Comparison of ENCODE assay signal across 8 cellular contexts in the genomic region with DNA sequence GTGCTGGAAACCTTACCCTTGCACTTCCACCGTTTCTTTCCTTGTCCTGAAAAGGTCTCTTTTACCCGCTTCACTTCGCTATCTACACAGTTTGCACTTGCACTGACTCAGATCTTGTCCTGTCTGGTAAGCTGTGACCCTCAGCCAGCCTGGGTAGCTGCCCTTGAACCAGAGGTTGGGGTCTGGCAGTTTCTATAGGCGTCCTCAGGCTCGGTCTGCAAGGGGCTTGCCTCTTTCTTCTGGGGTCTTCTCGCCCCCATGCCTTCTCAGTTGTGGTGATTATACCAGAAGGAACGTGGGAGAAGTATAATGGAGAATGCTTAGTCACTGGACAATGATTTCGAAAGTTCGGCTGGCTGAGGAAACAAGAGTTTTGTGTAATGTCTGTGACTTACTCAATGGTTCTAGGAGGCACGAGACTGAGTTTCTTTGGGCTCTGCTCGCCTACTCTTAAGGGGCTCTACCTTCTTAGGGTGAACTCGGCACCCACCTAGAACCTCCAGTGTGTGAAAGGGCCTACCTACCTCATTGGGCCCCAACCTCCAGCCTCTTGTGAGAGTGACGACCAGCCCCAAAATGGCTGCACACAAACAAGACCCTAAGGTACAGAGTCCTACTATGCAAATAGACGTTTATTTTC. TPM values are rescaled to one million over a fixed set of nuclear protein-coding genes. Genes with fewer than 3 reads are reported as not detected.
DNase-seq lines count a peak whose midpoint lies in the region; ATAC-seq, FAIRE-seq and TF ChIP-seq lines count a peak whose summit lies in the region.

No MANE protein-coding gene starts in this region.

- no peaks in the 10 kb centered on the region for H3K27me3 ChIP-seq in PC-3 (ENCODE audit: low read length)
- H3K27me3 ChIP-seq in GM12878 (replicated peaks in 1 of 2; ENCODE audit: control insufficient read depth in 2 of 2, insufficient read depth in 2 of 2, low read length in 1 of 2) = no peaks in the 10 kb centered on the region

- TF ChIP-seq RAD21 in GM12878 (IDR thresholded peaks at IDR 0.05; ENCODE audit: insufficient read depth, low read depth, low read length) = no peak

- H3K9me2 ChIP-seq in PC-3 (replicated peaks; ENCODE audit: low read length) = no peaks in the 10 kb centered on the region

- H3K27ac ChIP-seq in PC-3 (ENCODE audit: low read length) = peak overlapping the region; percentile 87
- peak overlapping the region; percentile 100 for H3K27ac ChIP-seq in GM12878 (ENCODE audit: control insufficient read depth, insufficient read depth)
- H3K27ac ChIP-seq in kidney (ENCODE audit: low read depth in 2 of 2, low read length in 2 of 2) = peak overlapping the region; percentile 93 to 96

- ATAC-seq in GM18868 (IDR thresholded peaks at IDR 0.05; ENCODE audit: unreplicated experiment) (peak; percentile 16), HG03064 (IDR thresholded peaks at IDR 0.05; ENCODE audit: low read depth, unreplicated experiment) (peak; percentile 7), PC-3 (peak; percentile 10), GM12878 (peak; percentile 56)

- H3K4me3 ChIP-seq in PC-3 (ENCODE audit: low read length) (peak overlapping the region; percentile 77), GM12878 (peak overlapping the region; percentile 69), kidney (ENCODE audit: low read length in 2 of 2) (peak overlapping the region; percentile 97 to 99)

- 2% methylated on average over 14 of the region's 14 CpGs for WGBS in GM12878 (ENCODE audit: insufficient coverage, insufficient replicate concordance, low lambda C conversion rate, missing lambda C conversion rate)

- in situ Hi-C loops in GM12878 (cut with MboI) = no loop called here

- SMC1A ChIA-PET in GM12878 (lab: Charles Lee; ENCODE audit: uncharacterized antibody, unreplicated experiment) = interaction anchor here (1.4 to 2.7 kb wide), 5 partner anchors 10 to 139 kb away, joined by 4 to 16 read pairs (median 6); no protein-coding TSS in a partner anchor

- peak overlapping the region; percentile 67 for H2AFZ ChIP-seq in PC-3 (ENCODE audit: low read length)
- H2AFZ ChIP-seq in GM12878 (ENCODE audit: control insufficient read depth, low read depth, low read length) = no peak overlapping the region

- no peak for TF ChIP-seq CTCF in PC-3 (conservative IDR thresholded peaks at IDR 0.05; ENCODE audit: low read depth, low read length)
- TF ChIP-seq CTCF in GM12878 (IDR thresholded peaks at IDR 0.05 in 2 of 3, conservative IDR thresholded peaks at IDR 0.05 in 1 of 3; ENCODE audit: control insufficient read depth in 2 of 3, extremely low read depth in 1 of 3, insufficient read depth in 1 of 3, low read depth in 3 of 3, low read length in 3 of 3) = no peak
- TF ChIP-seq CTCF in kidney (IDR thresholded peaks at IDR 0.05; ENCODE audit: borderline replicate concordance, extremely low read depth, insufficient read depth) = no peak

- peak; percentile 75 for TF ChIP-seq POLR2A in GM12878 (IDR thresholded peaks at IDR 0.05; ENCODE audit: low read depth, low read length)

- POLR2A ChIA-PET in PC-3 (lab: Charles Lee; ENCODE audit: unreplicated experiment) (interaction anchor here (0.6 to 0.7 kb wide), 2 partner anchors 13 to 138 kb away, joined by 3 to 5 read pairs; no protein-coding TSS in a partner anchor), GM12878 (lab: Charles Lee) (interaction anchor here (0.6 to 3.2 kb wide), 7 partner anchors 9 to 173 kb away, joined by 3 to 28 read pairs (median 7); a partner anchor contains a TSS)

- CTCF ChIA-PET in PC-3 (lab: Charles Lee) (no interaction called here), GM12878 (lab: Yijun Ruan, JAX) (interaction anchor here (1.0 to 2.2 kb wide), 3 partner anchors 9 to 31 kb away, joined by 3 to 8 read pairs (median 3); no protein-coding TSS in a partner anchor)

- peaks cover 16% of the 10 kb centered on the region for H3K4me1 ChIP-seq in PC-3 (ENCODE audit: insufficient read depth, low read length)
- H3K4me1 ChIP-seq in GM12878 (ENCODE audit: control insufficient read depth, insufficient read depth, low read length) = peaks cover 45% of the 10 kb centered on the region
- H3K4me1 ChIP-seq in kidney (ENCODE audit: control insufficient read depth in 1 of 2, insufficient read depth in 1 of 2, low read depth in 1 of 2, low read length in 2 of 2) = peaks cover 6 to 10% of the 10 kb centered on the region in 2 donors

- DNase-seq in AML-193 (lab: John Stamatoyannopoulos, UW) (peak; percentile 76 to 80), PC-3 (peak; percentile 65), GM12878 (ENCODE audit: low read depth, low spot score) (no peak), kidney (no peak), COLO829 (ENCODE audit: low spot score) (no peak)
- peak; percentile 59 for DNase-seq in stimulated activated naive CD4-positive, alpha-beta T cell treated with Interleukin-2 at 50 U/mL for 16 hours (lab: John Stamatoyannopoulos, UW)

- peak; percentile 72 for FAIRE-seq in GM12878 (lab: Jason Lieb, UNC)
- FAIRE-seq in kidney (lab: Jason Lieb, UNC) = no peak

- H3K36me3 ChIP-seq in PC-3 (ENCODE audit: low read depth, low read length) = no peaks in the 10 kb centered on the region
- no peaks in the 10 kb centered on the region for H3K36me3 ChIP-seq in GM12878 (ENCODE audit: control insufficient read depth in 2 of 2, insufficient read depth in 2 of 2, low read length in 1 of 2)
- no peaks in the 10 kb centered on the region for H3K36me3 ChIP-seq in kidney (ENCODE audit: control insufficient read depth in 1 of 2, insufficient read depth in 2 of 2, low read length in 2 of 2)

- H3K9me3 ChIP-seq in PC-3 (ENCODE audit: low read length) (no peaks in the 10 kb centered on the region), GM12878 (replicated peaks; ENCODE audit: control insufficient read depth, insufficient read depth, low read length) (no peaks in the 10 kb centered on the region), kidney (ENCODE audit: control insufficient read depth in 1 of 2, low read length in 2 of 2) (no peaks in the 10 kb centered on the region)

- H4K20me1 ChIP-seq in PC-3 (ENCODE audit: low read length) (no peaks in the 10 kb centered on the region), GM12878 (ENCODE audit: control insufficient read depth, insufficient read depth) (no peaks in the 10 kb centered on the region)

- peak overlapping the region; percentile 98 for H3K4me2 ChIP-seq in PC-3 (ENCODE audit: low read length)
- H3K4me2 ChIP-seq in GM12878 (ENCODE audit: control insufficient read depth, insufficient read depth) = peak overlapping the region; percentile 98

- intact Hi-C loops in PC-3 (cut with micrococcal nuclease) (no loop called here), GM12878 (cut with micrococcal nuclease; ENCODE audit: unreplicated experiment) (loop anchor here (1.0 kb wide), 1 partner anchor 10 kb away; no protein-coding TSS in a partner anchor), kidney (cut with DNase I) (no loop called here)

- no peak for TF ChIP-seq EP300 in GM12878 (IDR thresholded peaks at IDR 0.05; ENCODE audit: borderline replicate concordance in 1 of 2, control insufficient read depth in 1 of 2, low read depth in 2 of 2, low read length in 2 of 2)

- no peaks in the 10 kb centered on the region for H3F3A ChIP-seq in PC-3 (ENCODE audit: low read length, unreplicated experiment)

- peaks cover 10% of the 10 kb centered on the region; the same call in 1 of the 2 replicates for H3K79me2 ChIP-seq in PC-3 (ENCODE audit: low read length)
- peaks cover 24% of the 10 kb centered on the region for H3K79me2 ChIP-seq in GM12878 (ENCODE audit: control insufficient read depth, insufficient read depth, low read length)

- peak overlapping the region; percentile 92 for H3K9ac ChIP-seq in PC-3 (ENCODE audit: low read length)
- peak overlapping the region; percentile 100 for H3K9ac ChIP-seq in GM12878 (ENCODE audit: control insufficient read depth, insufficient read depth, low read length)
- peak overlapping the region; percentile 89 to 94 for H3K9ac ChIP-seq in kidney (ENCODE audit: low read length in 2 of 2)

- BruUV-seq in PC-3 (replicated peaks; lab: Mats Ljungman, UMichigan) = TSS peak; percentile 86
- BruUV-seq in GM12878 (replicated peaks; lab: Mats Ljungman, UMichigan) = TSS peak; percentile 87

- RAD21 ChIA-PET in GM12878 (lab: Charles Lee; ENCODE audit: unreplicated experiment) = interaction anchor here (1.1 to 3.1 kb wide), 4 partner anchors 9 to 139 kb away, joined by 3 to 18 read pairs (median 8); no protein-coding TSS in a partner anchor

TF ChIP-seq in GM12878, 131 proteins besides CTCF, POLR2A, EP300 and RAD21 (continues in another document):
- TF ChIP-seq RB1 (IDR thresholded peaks at IDR 0.05; ENCODE audit: borderline replicate concordance) (no peak), ETV6 (conservative IDR thresholded peaks at IDR 0.05 in 1 of 2, IDR thresholded peaks at IDR 0.05 in 1 of 2; ENCODE audit: borderline replicate concordance in 1 of 2, low read depth in 1 of 2) (0 out of 4 replicates have a peak, but pooled peaks of 1 of the 2 experiments have one; percentile 49), JUNB (IDR thresholded peaks at IDR 0.05) (peak; percentile 27; the same call in 1 of the 2 replicates), RUNX3 (IDR thresholded peaks at IDR 0.05; ENCODE audit: low read length) (0 out of 2 replicates have a peak, but pooled peaks have one; percentile 13), HDGF (IDR thresholded peaks at IDR 0.05) (0 out of 2 replicates have a peak, but pooled peaks have one; percentile 64)

RNA-seq across cellular contexts. Expression of a gene that starts 6.9 kb away (rescaled TPM):
- total RNA-seq in PC-3 (2014; rRNA removed) = 45.6 and 47.9 TPM in 2 replicates
- 234 and 236 TPM in 2 replicates for total RNA-seq in GM12878 (2013; cell fraction: nucleolus; rRNA removed)
- 266 and 304 TPM in 2 replicates for total RNA-seq in GM12878 (2014; rRNA removed)
- total RNA-seq in GM12878 (2014; rRNA removed; fragmentation: Illumina TruSeq; extraction: Trizol) = 249 and 277 TPM in 2 replicates
- 309 and 336 TPM in 2 replicates for total RNA-seq in GM12878 (2021)
- 185 TPM for polyA plus RNA-seq in GM12878 (2011; ENCODE audit: low read depth)
- polyA plus RNA-seq in GM12878 (2011; rRNA removed) = 398 and 422 TPM in 2 replicates
- polyA plus RNA-seq in GM12878 (2011; cell fraction: cytosol; rRNA removed) = 272 and 306 TPM in 2 replicates
- 395 and 414 TPM in 2 replicates for polyA plus RNA-seq in GM12878 (2011; cell fraction: nucleus; rRNA removed)
- 237 and 268 TPM in 2 replicates for polyA plus RNA-seq in GM12878 (2012)
- polyA plus RNA-seq in GM12878 (2014; fragmentation: Illumina TruSeq; extraction: Trizol) = 337 and 410 TPM in 2 replicates
- 100 to 1,000 TPM in 1 of 2 experiments, 10 to 100 TPM in 1; 81.8 to 102 TPM for polyA plus RNA-seq in GM12878 (2014; fragmentation: Nextera tagmentation; extraction: Ambion mirVana)
- polyA plus RNA-seq in GM12878 (2014; rRNA removed) = 243 and 305 TPM in 2 replicates
- 100 to 1,000 TPM; 318 to 326 TPM for polyA plus RNA-seq in GM12878 (2016; fragmentation: Nextera tagmentation; extraction: Ambion mirVana)
- 452 and 493 TPM in 2 replicates for polyA minus RNA-seq in GM12878 (2011; rRNA and poly(A)+ RNA removed)
- polyA minus RNA-seq in GM12878 (2011; cell fraction: cytosol; rRNA and poly(A)+ RNA removed) = 179 and 200 TPM in 2 replicates
- polyA minus RNA-seq in GM12878 (2011; cell fraction: nucleus; rRNA and poly(A)+ RNA removed) = 391 and 520 TPM in 2 replicates
- 121 TPM for total RNA-seq in kidney
- 37.5 TPM for polyA plus RNA-seq in kidney (ENCODE audit: insufficient read depth, low read depth, low replicate concordance)

Comparison
In these comparisons a context has a peak if more than half of its experiments do, and no peak if none do; other contexts are left out.
1. DNase-seq: peak in AML-193 (2 of 2), PC-3 (single experiment) and stimulated activated naive CD4-positive, alpha-beta T cell treated with Interleukin-2 at 50 U/mL for 16 hours (single experiment); none in GM12878 (single experiment), kidney (single experiment) and COLO829 (single experiment).
2. Peak in every context shown above with its lines, with median percentiles within 50 percentile points of each other: ATAC-seq, H3K27ac ChIP-seq, H3K4me3 ChIP-seq and H3K9ac ChIP-seq.